ENCODE assay signal across 9 cellular contexts in the genomic region with DNA sequence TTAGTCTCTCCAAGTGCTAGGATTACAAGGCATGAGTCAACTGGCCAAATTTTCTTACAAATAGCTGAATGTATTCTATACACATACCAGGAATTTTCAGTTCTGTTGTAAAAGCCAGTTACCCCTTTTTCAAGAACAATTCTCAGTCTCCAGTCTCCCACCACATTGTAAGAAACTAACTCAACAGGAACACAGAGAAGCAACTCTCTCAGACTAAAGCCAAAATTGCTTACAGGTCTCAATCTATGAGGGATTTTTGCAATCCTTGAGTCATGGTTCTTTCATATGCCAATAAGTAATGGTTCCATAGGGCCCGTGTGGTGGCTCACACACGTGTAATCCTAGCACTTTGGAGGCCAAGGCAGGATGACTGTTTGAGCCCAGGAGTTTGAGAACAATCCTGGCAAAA. TPM values are rescaled to one million over a fixed set of nuclear protein-coding genes. Genes with fewer than 3 reads are reported as not detected.
A peak's percentile ranks its signal among the peaks of the same experiment; 100 is the strongest.
DNase-seq lines count a peak whose midpoint lies in the region; ATAC-seq and TF ChIP-seq lines count a peak whose summit lies in the region.
"Had no signal": no experiment of that assay in that cellular context is flagged by ENCODE, and none has a peak within 500 bp of the region (broad histone marks: within the 10 kb centered on the region; RNA-seq: fewer than 3 reads in every experiment).

No MANE protein-coding gene starts in this region.

- H3K4me3 ChIP-seq in fibroblast of pulmonary artery (replicated peaks; ENCODE audit: low read depth, low read length) (no peak overlapping the region), skeletal muscle tissue (ENCODE audit: low read length in 3 of 3) (no peak overlapping the region)

- H3K27ac Mint-ChIP-seq in activated CD4-positive, alpha-beta T cell treated with anti-CD3 and anti-CD28 coated beads, Interleukin-2, amount 10 ng/mL, durations not matched to agents 24 days and 14 days, result peak overlapping the region; percentile 26
- H3K27ac Mint-ChIP-seq in activated CD4-positive, alpha-beta T cell treated with anti-CD3 and anti-CD28 coated beads, Interleukin-2, amount 10 ng/mL, durations not matched to agents 7 days and 5 days, result no peak overlapping the region
- H3K27ac Mint-ChIP-seq in activated CD8-positive, alpha-beta T cell treated with anti-CD3 and anti-CD28 coated beads for 36 hours, result peak overlapping the region; percentile 79

- no peak for TF ChIP-seq CTCF in activated CD8-positive, alpha-beta T cell treated with anti-CD3 and anti-CD28 coated beads for 36 hours (IDR thresholded peaks at IDR 0.05)
- TF ChIP-seq CTCF in fibroblast of pulmonary artery (IDR thresholded peaks at IDR 0.05; ENCODE audit: low read length, missing control alignments), result no peak

- peak; percentile 41 for ATAC-seq in activated CD8-positive, alpha-beta T cell treated with anti-CD3 and anti-CD28 coated beads for 36 hours
- ATAC-seq in HG03442 (IDR thresholded peaks at IDR 0.05; ENCODE audit: unreplicated experiment) (no peak), GM21526 (IDR thresholded peaks at IDR 0.05; ENCODE audit: low FRiP score, unreplicated experiment) (no peak)

- peaks cover 18 to 21% (median 20%) of the 10 kb centered on the region in 3 donors for H3K4me1 ChIP-seq in skeletal muscle tissue (ENCODE audit: control insufficient read depth in 3 of 3, insufficient read depth in 3 of 3, low read length in 3 of 3)

- POLR2A ChIA-PET in activated CD4-positive, alpha-beta T cell treated with anti-CD3 and anti-CD28 coated beads, Interleukin-2, amount 10 ng/mL, durations not matched to agents 7 days and 5 days (lab: Charles Lee), result no interaction called here
- POLR2A ChIA-PET in activated CD8-positive, alpha-beta T cell treated with anti-CD3 and anti-CD28 coated beads for 36 hours (lab: Charles Lee), result interaction anchor here (1.3 to 3.7 kb wide), 2 partner anchors 9 to 10 kb away, joined by 5 to 19 read pairs; a partner anchor contains a TSS

- CTCF ChIA-PET in activated CD4-positive, alpha-beta T cell treated with anti-CD3 and anti-CD28 coated beads, Interleukin-2, amount 10 ng/mL, durations not matched to agents 7 days and 5 days (lab: Charles Lee), result interaction anchor here (0.8 to 2.5 kb wide), 2 partner anchors 10 to 23 kb away, joined by 3 to 6 read pairs; a partner anchor contains a TSS
- CTCF ChIA-PET in activated CD8-positive, alpha-beta T cell treated with anti-CD3 and anti-CD28 coated beads for 36 hours (lab: Charles Lee), result interaction anchor here (0.9 to 5.2 kb wide), 5 partner anchors 9 to 31 kb away, joined by 3 to 20 read pairs (median 3); a partner anchor contains a TSS

- no peaks in the 10 kb centered on the region for H3K9me3 ChIP-seq in skeletal muscle tissue (ENCODE audit: control insufficient read depth in 3 of 3, low read length in 3 of 3)

- H3K27ac ChIP-seq in skeletal muscle tissue (ENCODE audit: low read depth, low read length), result peak overlapping the region; percentile 52

- intact Hi-C loops in activated CD4-positive, alpha-beta T cell treated with anti-CD3 and anti-CD28 coated beads, Interleukin-2, amount 10 ng/mL, durations not matched to agents 24 days and 14 days (cut with micrococcal nuclease), result no loop called here
- intact Hi-C loops in activated CD8-positive, alpha-beta T cell treated with anti-CD3 and anti-CD28 coated beads for 36 hours (cut with micrococcal nuclease), result no loop called here

- H3K36me3 ChIP-seq in skeletal muscle tissue (ENCODE audit: control insufficient read depth in 3 of 3, insufficient read depth in 3 of 3, low read length in 3 of 3), result peaks cover 9 to 23% (median 18%) of the 10 kb centered on the region in 3 donors

- H3K4me3 Mint-ChIP-seq in activated CD4-positive, alpha-beta T cell treated with anti-CD3 and anti-CD28 coated beads, Interleukin-2, amount 10 ng/mL, durations not matched to agents 24 days and 14 days, result no peak overlapping the region
- H3K4me3 Mint-ChIP-seq in activated CD4-positive, alpha-beta T cell treated with anti-CD3 and anti-CD28 coated beads, Interleukin-2, amount 10 ng/mL, durations not matched to agents 7 days and 5 days, result no peak overlapping the region
- no peak overlapping the region for H3K4me3 Mint-ChIP-seq in activated CD8-positive, alpha-beta T cell treated with anti-CD3 and anti-CD28 coated beads for 36 hours

- H3K9ac ChIP-seq in skeletal muscle tissue (ENCODE audit: low read depth in 1 of 3, low read length in 3 of 3), result no peak overlapping the region

- H3K36me3 Mint-ChIP-seq in activated CD4-positive, alpha-beta T cell treated with anti-CD3 and anti-CD28 coated beads, Interleukin-2, amount 10 ng/mL, durations not matched to agents 24 days and 14 days (ENCODE audit: low read depth), result peaks cover 44% of the 10 kb centered on the region
- peaks cover 44% of the 10 kb centered on the region for H3K36me3 Mint-ChIP-seq in activated CD4-positive, alpha-beta T cell treated with anti-CD3 and anti-CD28 coated beads, Interleukin-2, amount 10 ng/mL, durations not matched to agents 7 days and 5 days (ENCODE audit: low read depth)
- H3K36me3 Mint-ChIP-seq in activated CD8-positive, alpha-beta T cell treated with anti-CD3 and anti-CD28 coated beads for 36 hours (ENCODE audit: low read depth), result peaks cover 34% of the 10 kb centered on the region

- no peaks in the 10 kb centered on the region for H3K27me3 Mint-ChIP-seq in activated CD4-positive, alpha-beta T cell treated with anti-CD3 and anti-CD28 coated beads, Interleukin-2, amount 10 ng/mL, durations not matched to agents 24 days and 14 days
- H3K27me3 Mint-ChIP-seq in activated CD4-positive, alpha-beta T cell treated with anti-CD3 and anti-CD28 coated beads, Interleukin-2, amount 10 ng/mL, durations not matched to agents 7 days and 5 days, result no peaks in the 10 kb centered on the region
- no peaks in the 10 kb centered on the region for H3K27me3 Mint-ChIP-seq in activated CD8-positive, alpha-beta T cell treated with anti-CD3 and anti-CD28 coated beads for 36 hours

- DNase-seq in activated CD4-positive, alpha-beta T cell treated with anti-CD3 and anti-CD28 coated beads, Interleukin-2, amount 10 ng/mL, durations not matched to agents 24 days and 14 days, result no peak
- DNase-seq in activated CD4-positive, alpha-beta T cell treated with anti-CD3 and anti-CD28 coated beads, Interleukin-2, amount 10 ng/mL, durations not matched to agents 7 days and 5 days, result no peak
- DNase-seq in activated CD8-positive, alpha-beta T cell treated with anti-CD3 and anti-CD28 coated beads for 36 hours, result no peak
- peak; percentile 36 for DNase-seq in fibroblast of pulmonary artery (ENCODE audit: low read depth)
- no peak for DNase-seq in stimulated activated CD4-positive, alpha-beta T cell treated with anti-CD3 and anti-CD28 coated beads, Interleukin-12 subunit alpha, Interleukin-12 subunit beta, amount 100 ng/mL, for 4 hours
- DNase-seq: NCI-H2227 treated with DMSO at 0.1 percent for 48 hours had no signal

- no peaks in the 10 kb centered on the region for H3K27me3 ChIP-seq in skeletal muscle tissue (ENCODE audit: control insufficient read depth in 3 of 3, insufficient read depth in 3 of 3, low read length in 3 of 3)

- no peaks in the 10 kb centered on the region for H3K9me3 Mint-ChIP-seq in activated CD4-positive, alpha-beta T cell treated with anti-CD3 and anti-CD28 coated beads, Interleukin-2, amount 10 ng/mL, durations not matched to agents 24 days and 14 days
- H3K9me3 Mint-ChIP-seq in activated CD4-positive, alpha-beta T cell treated with anti-CD3 and anti-CD28 coated beads, Interleukin-2, amount 10 ng/mL, durations not matched to agents 7 days and 5 days, result no peaks in the 10 kb centered on the region
- no peaks in the 10 kb centered on the region for H3K9me3 Mint-ChIP-seq in activated CD8-positive, alpha-beta T cell treated with anti-CD3 and anti-CD28 coated beads for 36 hours

- peaks cover 19% of the 10 kb centered on the region for H3K4me1 Mint-ChIP-seq in activated CD4-positive, alpha-beta T cell treated with anti-CD3 and anti-CD28 coated beads, Interleukin-2, amount 10 ng/mL, durations not matched to agents 24 days and 14 days
- H3K4me1 Mint-ChIP-seq in activated CD4-positive, alpha-beta T cell treated with anti-CD3 and anti-CD28 coated beads, Interleukin-2, amount 10 ng/mL, durations not matched to agents 7 days and 5 days, result peaks cover 40% of the 10 kb centered on the region
- H3K4me1 Mint-ChIP-seq in activated CD8-positive, alpha-beta T cell treated with anti-CD3 and anti-CD28 coated beads for 36 hours (ENCODE audit: low read depth), result peaks cover 59% of the 10 kb centered on the region

RNA-seq across cellular contexts. Expression of a gene that starts 8.5 kb away (rescaled TPM):
- 57.9 and 58.4 TPM in 2 replicates for total RNA-seq in activated CD4-positive, alpha-beta T cell treated with anti-CD3 and anti-CD28 coated beads, Interleukin-2, amount 10 ng/mL, durations not matched to agents 24 days and 14 days
- total RNA-seq in activated CD4-positive, alpha-beta T cell treated with anti-CD3 and anti-CD28 coated beads, Interleukin-2, amount 10 ng/mL, durations not matched to agents 7 days and 5 days, result 10 to 100 TPM; 56.6 to 61.2 TPM
- total RNA-seq in activated CD8-positive, alpha-beta T cell treated with anti-CD3 and anti-CD28 coated beads for 36 hours, result 10 to 100 TPM; 47.7 to 48.0 TPM
- total RNA-seq in skeletal muscle tissue, result 33.9 TPM

RNA-seq across cellular contexts. Expression of a gene that starts 22.8 kb away (rescaled TPM):
- 53.1 and 54.1 TPM in 2 replicates for total RNA-seq in activated CD4-positive, alpha-beta T cell treated with anti-CD3 and anti-CD28 coated beads, Interleukin-2, amount 10 ng/mL, durations not matched to agents 24 days and 14 days
- 10 to 100 TPM; 41.5 to 42.6 TPM for total RNA-seq in activated CD4-positive, alpha-beta T cell treated with anti-CD3 and anti-CD28 coated beads, Interleukin-2, amount 10 ng/mL, durations not matched to agents 7 days and 5 days
- total RNA-seq in activated CD8-positive, alpha-beta T cell treated with anti-CD3 and anti-CD28 coated beads for 36 hours, result 10 to 100 TPM; 69.7 to 73.8 TPM
- 3.1 TPM for total RNA-seq in skeletal muscle tissue

RNA-seq across cellular contexts. Expression of a gene that starts 45.8 kb away (rescaled TPM):
- total RNA-seq in activated CD4-positive, alpha-beta T cell treated with anti-CD3 and anti-CD28 coated beads, Interleukin-2, amount 10 ng/mL, durations not matched to agents 24 days and 14 days, result 14.5 and 15.2 TPM in 2 replicates
- total RNA-seq in activated CD4-positive, alpha-beta T cell treated with anti-CD3 and anti-CD28 coated beads, Interleukin-2, amount 10 ng/mL, durations not matched to agents 7 days and 5 days, result 1 to 10 TPM; 7.9 to 8.6 TPM
- 10 to 100 TPM; 15.8 to 17.8 TPM for total RNA-seq in activated CD8-positive, alpha-beta T cell treated with anti-CD3 and anti-CD28 coated beads for 36 hours
- total RNA-seq in skeletal muscle tissue, result under 0.01 TPM

Comparison
In these comparisons a context has a peak if more than half of its experiments do, and no peak if none do; other contexts are left out.
1. RNA of a gene that starts 22.8 kb away (total RNA-seq): 69.7 to 73.8 TPM in activated CD8-positive, alpha-beta T cell treated with anti-CD3 and anti-CD28 coated beads for 36 hours, 53.1 to 54.1 TPM in activated CD4-positive, alpha-beta T cell treated with anti-CD3 and anti-CD28 coated beads, Interleukin-2, amount 10 ng/mL, durations not matched to agents 24 days and 14 days and 41.5 to 42.6 TPM in activated CD4-positive, alpha-beta T cell treated with anti-CD3 and anti-CD28 coated beads, Interleukin-2, amount 10 ng/mL, durations not matched to agents 7 days and 5 days; 3.1 TPM in skeletal muscle tissue (single experiment); every median in the first group is over 10 times any median in the second.